Comparison of ENCODE assay signal across 8 cellular contexts in genomic region chr1:54227091-54227602, GRCh38. TPM values are rescaled to one million over a fixed set of nuclear protein-coding genes. Genes with fewer than 3 reads are reported as not detected.
A peak's percentile ranks its signal among the peaks of the same experiment; 100 is the strongest.
DNase-seq lines count a peak whose midpoint lies in the region; ATAC-seq, FAIRE-seq and TF ChIP-seq lines count a peak whose summit lies in the region.

No MANE protein-coding gene starts in this region.

- FAIRE-seq in astrocyte (lab: Jason Lieb, UNC): no peak

- ATAC-seq in mucosa of descending colon (peak; percentile 50), GM21723 (IDR thresholded peaks at IDR 0.05; ENCODE audit: unreplicated experiment) (no peak)

- H3K9ac ChIP-seq in astrocyte (ENCODE audit: low read length): no peak overlapping the region

- H3K27me3 ChIP-seq in BE2C: no peaks in the 10 kb centered on the region
- H3K27me3 ChIP-seq in astrocyte (ENCODE audit: insufficient read depth, low read length): no peaks in the 10 kb centered on the region

- H3K9me3 ChIP-seq in BE2C (no peaks in the 10 kb centered on the region), astrocyte (ENCODE audit: insufficient read depth, low read depth, low read length) (no peaks in the 10 kb centered on the region), mucosa of descending colon (no peaks in the 10 kb centered on the region)

- H3K4me3 Mint-ChIP-seq in astrocyte (ENCODE audit: unreplicated experiment): no peak overlapping the region

- H3K79me2 ChIP-seq in astrocyte (ENCODE audit: insufficient read depth, low read length): no peaks in the 10 kb centered on the region

- H2AFZ ChIP-seq in astrocyte (ENCODE audit: low read depth, low read length): no peak overlapping the region

- DNase-seq in BE2C: peak; percentile 74
- DNase-seq in HT-29 (ENCODE audit: low spot score): peak; percentile 58
- DNase-seq in astrocyte (ENCODE audit: low read depth): peak; percentile 59
- DNase-seq in mucosa of descending colon: no peak
- no peak for DNase-seq in SKM-1 (lab: John Stamatoyannopoulos, UW; ENCODE audit: unreplicated experiment)
- no peak for DNase-seq in NOMO-1 treated with DMSO at 0.1 percent for 48 hours (lab: John Stamatoyannopoulos, UW; ENCODE audit: unreplicated experiment)
- DNase-seq in NCI-H526 treated with DMSO at 0.1 percent for 48 hours (lab: John Stamatoyannopoulos, UW): no peak

- H3K36me3 ChIP-seq in BE2C: peaks cover 7% of the 10 kb centered on the region; the same call in 1 of the 2 replicates
- peaks cover 2% of the 10 kb centered on the region for H3K36me3 ChIP-seq in astrocyte (ENCODE audit: insufficient read depth, low read length)
- no peaks in the 10 kb centered on the region for H3K36me3 ChIP-seq in mucosa of descending colon (ENCODE audit: low read depth)

- H3K4me2 ChIP-seq in astrocyte (ENCODE audit: low read length): peak overlapping the region; percentile 37

- H3K4me1 ChIP-seq in BE2C (peaks cover 25% of the 10 kb centered on the region), astrocyte (ENCODE audit: insufficient read depth, low read length) (peaks cover 22% of the 10 kb centered on the region), mucosa of descending colon (ENCODE audit: low read depth) (no peaks in the 10 kb centered on the region)

- peaks cover 6% of the 10 kb centered on the region for H4K20me1 ChIP-seq in astrocyte (ENCODE audit: insufficient read depth, low read length)

- no peak overlapping the region for H3K27ac Mint-ChIP-seq in astrocyte (ENCODE audit: unreplicated experiment)

- no peaks in the 10 kb centered on the region for H3K27me3 Mint-ChIP-seq in astrocyte (ENCODE audit: low read depth, unreplicated experiment)

- no peaks in the 10 kb centered on the region for H3K9me3 Mint-ChIP-seq in astrocyte (ENCODE audit: unreplicated experiment)

- intact Hi-C loops in mucosa of descending colon (cut with DNase I, micrococcal nuclease): no loop called here

- peaks cover 22% of the 10 kb centered on the region for H3K36me3 Mint-ChIP-seq in astrocyte (ENCODE audit: low read depth, unreplicated experiment)

- peaks cover 41% of the 10 kb centered on the region for H3K4me1 Mint-ChIP-seq in astrocyte (ENCODE audit: low read depth, unreplicated experiment)

- H3K4me3 ChIP-seq in BE2C (ENCODE audit: low read depth, low read length) (no peak overlapping the region), astrocyte (ENCODE audit: insufficient read depth, low read depth, low read length) (no peak overlapping the region), mucosa of descending colon (no peak overlapping the region)

- no peak overlapping the region for H3K27ac ChIP-seq in astrocyte (ENCODE audit: low read depth, low read length)

- TF ChIP-seq CTCF in BE2C (IDR thresholded peaks at IDR 0.05; ENCODE audit: low read depth, low read length) (no peak), astrocyte (IDR thresholded peaks at IDR 0.05; ENCODE audit: insufficient read depth, low read depth, low read length) (no peak), mucosa of descending colon (IDR thresholded peaks at IDR 0.05) (no peak)

RNA-seq across cellular contexts. Expression of gene MRPL37, which starts 27.2 kb away (rescaled TPM):
- 97.8 TPM for polyA plus RNA-seq in BE2C (2012; ENCODE audit: insufficient read depth, insufficient read length, low read depth)
- 166 and 170 TPM in 2 replicates for total RNA-seq in HT-29 (2014; rRNA removed; shearing (Covaris generic))
- total RNA-seq in astrocyte (80.0 and 81.4 TPM in 2 replicates), mucosa of descending colon (10 to 100 TPM; 46.5 to 84.7 (median 58.8) TPM)

RNA-seq across cellular contexts. Expression of gene CYB5RL, which starts 27.3 kb away (rescaled TPM):
- polyA plus RNA-seq in BE2C (2012; ENCODE audit: insufficient read depth, insufficient read length, low read depth): 4.6 TPM
- 5.3 and 6.1 TPM in 2 replicates for total RNA-seq in HT-29 (2014; rRNA removed; shearing (Covaris generic))
- total RNA-seq in astrocyte (3.9 TPM in 2 replicates), mucosa of descending colon (1 to 10 TPM; 6.9 to 9.1 (median 7.7) TPM)

Comparison
In these comparisons a context has a peak if more than half of its experiments do, and no peak if none do; other contexts are left out.
1. DNase-seq: peak in BE2C (single experiment), HT-29 (single experiment) and astrocyte (single experiment); none in mucosa of descending colon (0 of 3), SKM-1 (single experiment), NOMO-1 treated with DMSO at 0.1 percent for 48 hours (single experiment) and NCI-H526 treated with DMSO at 0.1 percent for 48 hours (single experiment).